In genomic region chr13:91375119-91375729, GRCh38 we compare ENCODE assay signal across 8 cellular contexts. TPM values are rescaled to one million over a fixed set of nuclear protein-coding genes. Genes with fewer than 3 reads are reported as not detected.
DNase-seq lines count a peak whose midpoint lies in the region; ATAC-seq, FAIRE-seq and TF ChIP-seq lines count a peak whose summit lies in the region.

No MANE protein-coding gene starts in this region.

- TF ChIP-seq CTCF in D721Med (IDR thresholded peaks at IDR 0.05; ENCODE audit: insufficient read depth, missing control alignments) (peak; percentile 33), mesothelial cell of epicardium (IDR thresholded peaks at IDR 0.05; ENCODE audit: unreplicated experiment) (no peak)

- ATAC-seq in GM19025 (IDR thresholded peaks at IDR 0.05; ENCODE audit: low read depth, unreplicated experiment) (peak; percentile 85), HG03045 (IDR thresholded peaks at IDR 0.05; ENCODE audit: unreplicated experiment) (peak; percentile 93)

- intact Hi-C loops in activated T-helper 1 cell treated with anti-CD3 and anti-CD28 coated beads, Interleukin-12 subunit alpha, Interleukin-12 subunit beta, Interleukin-2, Interleukin-4 antibody, amounts not matched to agents 30 ng/mL and 10 ng/mL and 1 ng/mL, durations not matched to agents 14 hours and 24 hours and 36 hours (cut with micrococcal nuclease): loop anchor here (1.0 to 2.0 kb wide), 2 partner anchors 24 to 31 kb away; partner anchors contain the start of gene GPC5

- peaks cover 10% of the 10 kb centered on the region for H3K27me3 Mint-ChIP-seq in activated T-helper 1 cell treated with anti-CD3 and anti-CD28 coated beads, Interleukin-12 subunit alpha, Interleukin-12 subunit beta, Interleukin-2, Interleukin-4 antibody, amounts not matched to agents 30 ng/mL and 10 ng/mL and 1 ng/mL, durations not matched to agents 14 hours and 24 hours and 36 hours (ENCODE audit: insufficient read depth)
- no peaks in the 10 kb centered on the region for H3K27me3 Mint-ChIP-seq in mesothelial cell of epicardium (ENCODE audit: low read depth)

- H3K9me3 Mint-ChIP-seq in activated T-helper 1 cell treated with anti-CD3 and anti-CD28 coated beads, Interleukin-12 subunit alpha, Interleukin-12 subunit beta, Interleukin-2, Interleukin-4 antibody, amounts not matched to agents 30 ng/mL and 10 ng/mL and 1 ng/mL, durations not matched to agents 14 hours and 24 hours and 36 hours: no peaks in the 10 kb centered on the region
- H3K9me3 Mint-ChIP-seq in mesothelial cell of epicardium: no peaks in the 10 kb centered on the region

- no peak for DNase-seq in D721Med (ENCODE audit: insufficient read length, low spot score)
- peak; percentile 11 for DNase-seq in RPMI7951 (ENCODE audit: low read depth)
- DNase-seq in globus pallidus (ENCODE audit: low spot score): peak; percentile 5
- DNase-seq in amygdala (lab: John Stamatoyannopoulos, UW): no peak
- no peak for DNase-seq in activated T-helper 1 cell treated with anti-CD3 and anti-CD28 coated beads, Interleukin-12 subunit alpha, Interleukin-12 subunit beta, Interleukin-2, Interleukin-4 antibody, amounts not matched to agents 30 ng/mL and 10 ng/mL and 1 ng/mL, durations not matched to agents 14 hours and 24 hours and 36 hours (ENCODE audit: low spot score)
- DNase-seq in mesothelial cell of epicardium (ENCODE audit: low spot score in 2 of 2, unreplicated experiment in 2 of 2): no peak

- peaks cover 12% of the 10 kb centered on the region for H3K4me1 Mint-ChIP-seq in activated T-helper 1 cell treated with anti-CD3 and anti-CD28 coated beads, Interleukin-12 subunit alpha, Interleukin-12 subunit beta, Interleukin-2, Interleukin-4 antibody, amounts not matched to agents 30 ng/mL and 10 ng/mL and 1 ng/mL, durations not matched to agents 14 hours and 24 hours and 36 hours (ENCODE audit: low read depth)
- H3K4me1 Mint-ChIP-seq in mesothelial cell of epicardium: peaks cover 3% of the 10 kb centered on the region

- H3K4me3 Mint-ChIP-seq in activated T-helper 1 cell treated with anti-CD3 and anti-CD28 coated beads, Interleukin-12 subunit alpha, Interleukin-12 subunit beta, Interleukin-2, Interleukin-4 antibody, amounts not matched to agents 30 ng/mL and 10 ng/mL and 1 ng/mL, durations not matched to agents 14 hours and 24 hours and 36 hours: no peak overlapping the region
- H3K4me3 Mint-ChIP-seq in mesothelial cell of epicardium: no peak overlapping the region

- no peaks in the 10 kb centered on the region for H3K36me3 Mint-ChIP-seq in activated T-helper 1 cell treated with anti-CD3 and anti-CD28 coated beads, Interleukin-12 subunit alpha, Interleukin-12 subunit beta, Interleukin-2, Interleukin-4 antibody, amounts not matched to agents 30 ng/mL and 10 ng/mL and 1 ng/mL, durations not matched to agents 14 hours and 24 hours and 36 hours (ENCODE audit: low read depth)
- no peaks in the 10 kb centered on the region for H3K36me3 Mint-ChIP-seq in mesothelial cell of epicardium

- no peak overlapping the region for H3K27ac Mint-ChIP-seq in activated T-helper 1 cell treated with anti-CD3 and anti-CD28 coated beads, Interleukin-12 subunit alpha, Interleukin-12 subunit beta, Interleukin-2, Interleukin-4 antibody, amounts not matched to agents 30 ng/mL and 10 ng/mL and 1 ng/mL, durations not matched to agents 14 hours and 24 hours and 36 hours
- no peak overlapping the region for H3K27ac Mint-ChIP-seq in mesothelial cell of epicardium

- no peak for FAIRE-seq in D721Med (lab: Jason Lieb, UNC)

RNA-seq across cellular contexts. Expression of gene GPC5, which starts 23.2 kb away (rescaled TPM):
- total RNA-seq in RPMI7951 (2014; rRNA removed; shearing (Covaris generic)): not detected in 2 replicates
- total RNA-seq in activated T-helper 1 cell treated with anti-CD3 and anti-CD28 coated beads, Interleukin-12 subunit alpha, Interleukin-12 subunit beta, Interleukin-2, Interleukin-4 antibody, amounts not matched to agents 30 ng/mL and 10 ng/mL and 1 ng/mL, durations not matched to agents 14 hours and 24 hours and 36 hours: 0.22 TPM in 1 of 2 replicates, not detected in the other
- total RNA-seq in mesothelial cell of epicardium: 2.4 to 2.7 TPM (median 2.5 TPM) in 3 replicates

RNA-seq across cellular contexts. Expression of gene MIR17HG, which starts 27.7 kb away (rescaled TPM):
- total RNA-seq in RPMI7951 (2014; rRNA removed; shearing (Covaris generic)): 2.3 and 3.9 TPM in 2 replicates
- 46.5 and 52.1 TPM in 2 replicates for total RNA-seq in activated T-helper 1 cell treated with anti-CD3 and anti-CD28 coated beads, Interleukin-12 subunit alpha, Interleukin-12 subunit beta, Interleukin-2, Interleukin-4 antibody, amounts not matched to agents 30 ng/mL and 10 ng/mL and 1 ng/mL, durations not matched to agents 14 hours and 24 hours and 36 hours
- total RNA-seq in mesothelial cell of epicardium: 15.1 to 16.5 TPM (median 16.3 TPM) in 3 replicates

Comparison
In these comparisons a context has a peak if more than half of its experiments do, and no peak if none do; other contexts are left out.
1. DNase-seq: peak in RPMI7951 (single experiment) and globus pallidus (single experiment); none in D721Med (single experiment), amygdala (0 of 56), activated T-helper 1 cell treated with anti-CD3 and anti-CD28 coated beads, Interleukin-12 subunit alpha, Interleukin-12 subunit beta, Interleukin-2, Interleukin-4 antibody, amounts not matched to agents 30 ng/mL and 10 ng/mL and 1 ng/mL, durations not matched to agents 14 hours and 24 hours and 36 hours (single experiment) and mesothelial cell of epicardium (0 of 2).